15 cellular contexts compared by ENCODE assay signal in the genomic region with DNA sequence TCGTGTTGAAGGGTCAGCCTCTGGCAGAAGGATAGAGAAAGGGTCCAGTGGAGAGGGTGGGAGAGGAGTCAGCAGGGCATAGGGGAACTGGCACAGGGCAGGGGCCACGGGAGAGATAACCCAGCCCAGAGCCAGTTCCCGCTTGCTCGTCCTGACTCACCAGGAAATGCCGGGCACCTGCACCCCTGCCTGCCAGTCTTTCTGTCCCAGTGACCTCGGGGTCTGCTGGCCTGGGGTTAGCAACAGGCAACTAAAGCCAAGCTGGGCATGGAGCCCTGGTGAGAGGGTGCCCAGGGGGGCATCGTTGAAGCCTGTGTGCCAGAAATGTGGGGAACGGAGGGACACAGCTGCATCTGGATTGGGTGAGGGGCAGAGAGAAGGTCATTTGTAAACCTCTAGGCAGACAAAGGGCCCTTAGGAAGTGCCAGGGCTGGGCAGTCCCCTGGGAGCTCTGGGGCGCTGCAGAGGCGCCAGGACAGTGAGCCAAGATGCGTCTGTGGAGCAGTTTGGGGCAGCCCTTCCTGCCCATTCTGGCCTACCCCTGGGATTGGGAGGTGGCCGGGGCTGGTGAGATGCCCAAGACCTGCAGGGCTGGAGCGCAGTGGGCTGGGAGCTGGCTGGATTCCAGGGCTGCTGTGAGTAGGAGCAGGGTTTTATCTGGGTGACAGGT. TPM values are rescaled to one million over a fixed set of nuclear protein-coding genes. Genes with fewer than 3 reads are reported as not detected.
DNase-seq lines count a peak whose midpoint lies in the region; ATAC-seq, FAIRE-seq and TF ChIP-seq lines count a peak whose summit lies in the region.
"Had no signal": no experiment of that assay in that cellular context is flagged by ENCODE, and none has a peak within 500 bp of the region (broad histone marks: within the 10 kb centered on the region; RNA-seq: fewer than 3 reads in every experiment).

No MANE protein-coding gene starts in this region.

- H3K9me3 Mint-ChIP-seq in stimulated activated effector memory CD8-positive, alpha-beta T cell treated with anti-CD3 and anti-CD28 coated beads, Interleukin-12 subunit alpha, Interleukin-12 subunit beta, amount 100 ng/mL, for 72 hours: no peaks in the 10 kb centered on the region
- H3K9me3 Mint-ChIP-seq in activated T-helper 1 cell treated with anti-CD3 and anti-CD28 coated beads, Interleukin-12 subunit alpha, Interleukin-12 subunit beta, Interleukin-2, Interleukin-4 antibody, amounts not matched to agents 30 ng/mL and 10 ng/mL and 1 ng/mL, durations not matched to agents 14 hours and 24 hours and 36 hours: no peaks in the 10 kb centered on the region
- H3K9me3 Mint-ChIP-seq: central memory CD8-positive, alpha-beta T cell had no signal

- no peaks in the 10 kb centered on the region for H3K36me3 Mint-ChIP-seq in stimulated activated effector memory CD8-positive, alpha-beta T cell treated with anti-CD3 and anti-CD28 coated beads, Interleukin-12 subunit alpha, Interleukin-12 subunit beta, amount 100 ng/mL, for 72 hours
- no peaks in the 10 kb centered on the region for H3K36me3 Mint-ChIP-seq in activated T-helper 1 cell treated with anti-CD3 and anti-CD28 coated beads, Interleukin-12 subunit alpha, Interleukin-12 subunit beta, Interleukin-2, Interleukin-4 antibody, amounts not matched to agents 30 ng/mL and 10 ng/mL and 1 ng/mL, durations not matched to agents 14 hours and 24 hours and 36 hours (ENCODE audit: low read depth)

- H3K36me3 ChIP-seq in kidney (ENCODE audit: control insufficient read depth in 1 of 2, insufficient read depth in 2 of 2, low read length in 2 of 2) (peaks cover 6 to 12% of the 10 kb centered on the region in 2 donors), stomach (peaks cover 7 to 58% (median 39%) of the 10 kb centered on the region in 4 donors)

- H3K4me3 ChIP-seq in kidney (ENCODE audit: low read length in 2 of 2) (no peak overlapping the region), stomach (peak overlapping the region in 1 of 4 donors; percentile 6)

- TF ChIP-seq EP300 in stomach (IDR thresholded peaks at IDR 0.05): no peak

- no peak for ATAC-seq in stimulated activated effector memory CD8-positive, alpha-beta T cell treated with anti-CD3 and anti-CD28 coated beads, Interleukin-12 subunit alpha, Interleukin-12 subunit beta, amount 100 ng/mL, for 72 hours
- ATAC-seq: activated CD4-positive, alpha-beta T cell treated with anti-CD3 and anti-CD28 coated beads for 36 hours had no signal

- peak overlapping the region in 1 of 2 donors; percentile 26 for H3K9ac ChIP-seq in kidney (ENCODE audit: low read length in 2 of 2)

- peaks cover 5% of the 10 kb centered on the region for H3K27me3 Mint-ChIP-seq in activated T-helper 1 cell treated with anti-CD3 and anti-CD28 coated beads, Interleukin-12 subunit alpha, Interleukin-12 subunit beta, Interleukin-2, Interleukin-4 antibody, amounts not matched to agents 30 ng/mL and 10 ng/mL and 1 ng/mL, durations not matched to agents 14 hours and 24 hours and 36 hours (ENCODE audit: insufficient read depth)

- POLR2A ChIA-PET in RWPE1 (lab: Yijun Ruan, JAX; ENCODE audit: low non-redundant PET): interaction anchor here (0.6 kb wide), 1 partner anchor 57 kb away, joined by 3 read pairs; no protein-coding TSS in a partner anchor

- H3K9me3 ChIP-seq in kidney (ENCODE audit: control insufficient read depth in 1 of 2, low read length in 2 of 2) (no peaks in the 10 kb centered on the region), stomach (no peaks in the 10 kb centered on the region)

- peaks cover 0 to 10% (median under 1%) of the 10 kb centered on the region in 3 donors for H3K27me3 ChIP-seq in stomach

- intact Hi-C loops in kidney (cut with DNase I) (no loop called here), stomach (cut with DNase I; ENCODE audit: low total_unique reads) (no loop called here)
- intact Hi-C loops in activated T-helper 1 cell treated with anti-CD3 and anti-CD28 coated beads, Interleukin-12 subunit alpha, Interleukin-12 subunit beta, Interleukin-2, Interleukin-4 antibody, amounts not matched to agents 30 ng/mL and 10 ng/mL and 1 ng/mL, durations not matched to agents 14 hours and 24 hours and 36 hours (cut with micrococcal nuclease): no loop called here

- TF ChIP-seq CTCF in RWPE1 (conservative IDR thresholded peaks at IDR 0.05; ENCODE audit: low read depth) (no peak), kidney (IDR thresholded peaks at IDR 0.05; ENCODE audit: borderline replicate concordance, extremely low read depth, insufficient read depth) (no peak), stomach (IDR thresholded peaks at IDR 0.05) (no peak)

- no peak for TF ChIP-seq POLR2A in stomach (IDR thresholded peaks at IDR 0.05)

- no peak overlapping the region for H3K4me3 Mint-ChIP-seq in stimulated activated effector memory CD8-positive, alpha-beta T cell treated with anti-CD3 and anti-CD28 coated beads, Interleukin-12 subunit alpha, Interleukin-12 subunit beta, amount 100 ng/mL, for 72 hours
- H3K4me3 Mint-ChIP-seq in activated T-helper 1 cell treated with anti-CD3 and anti-CD28 coated beads, Interleukin-12 subunit alpha, Interleukin-12 subunit beta, Interleukin-2, Interleukin-4 antibody, amounts not matched to agents 30 ng/mL and 10 ng/mL and 1 ng/mL, durations not matched to agents 14 hours and 24 hours and 36 hours: no peak overlapping the region
- H3K4me3 Mint-ChIP-seq: activated CD4-positive, alpha-beta T cell treated with anti-CD3 and anti-CD28 coated beads for 36 hours; central memory CD8-positive, alpha-beta T cell had no signal

- 56 to 68% (median 62%) methylated on average over 8 to 13 of the region's 13 CpGs for WGBS in stomach, 5 donors

- H3K27ac Mint-ChIP-seq in stimulated activated effector memory CD8-positive, alpha-beta T cell treated with anti-CD3 and anti-CD28 coated beads, Interleukin-12 subunit alpha, Interleukin-12 subunit beta, amount 100 ng/mL, for 72 hours: no peak overlapping the region
- H3K27ac Mint-ChIP-seq in activated T-helper 1 cell treated with anti-CD3 and anti-CD28 coated beads, Interleukin-12 subunit alpha, Interleukin-12 subunit beta, Interleukin-2, Interleukin-4 antibody, amounts not matched to agents 30 ng/mL and 10 ng/mL and 1 ng/mL, durations not matched to agents 14 hours and 24 hours and 36 hours: no peak overlapping the region
- H3K27ac Mint-ChIP-seq: activated CD4-positive, alpha-beta T cell treated with anti-CD3 and anti-CD28 coated beads for 36 hours had no signal

- peak overlapping the region; percentile 97 for H3K27ac ChIP-seq in RWPE1
- H3K27ac ChIP-seq in kidney (ENCODE audit: low read depth in 2 of 2, low read length in 2 of 2): peak overlapping the region in 1 of 2 donors; percentile 47
- H3K27ac ChIP-seq in stomach: peak overlapping the region in 3 of 5 donors; percentile 18 to 41 (median 34)

- no peak for FAIRE-seq in kidney (lab: Jason Lieb, UNC)
- FAIRE-seq: GM12892, islet of Langerhans had no signal

- H3K4me1 ChIP-seq in kidney (ENCODE audit: control insufficient read depth in 1 of 2, insufficient read depth in 1 of 2, low read depth in 1 of 2, low read length in 2 of 2) (peaks cover 15 to 73% of the 10 kb centered on the region in 2 donors), stomach (peaks cover 39 to 86% (median 78%) of the 10 kb centered on the region in 4 donors)

- peak; percentile 64 for DNase-seq in HPDE6-E6E7 (ENCODE audit: extremely low spot score)
- peak; percentile 67 for DNase-seq in RWPE1 (ENCODE audit: low spot score)
- DNase-seq in kidney: peak; percentile 84
- peak; percentile 56 for DNase-seq in stomach
- DNase-seq in stimulated activated effector memory CD8-positive, alpha-beta T cell treated with anti-CD3 and anti-CD28 coated beads, Interleukin-12 subunit alpha, Interleukin-12 subunit beta, amount 100 ng/mL, for 72 hours (ENCODE audit: low spot score in 2 of 2): no peak
- no peak for DNase-seq in activated T-helper 1 cell treated with anti-CD3 and anti-CD28 coated beads, Interleukin-12 subunit alpha, Interleukin-12 subunit beta, Interleukin-2, Interleukin-4 antibody, amounts not matched to agents 30 ng/mL and 10 ng/mL and 1 ng/mL, durations not matched to agents 14 hours and 24 hours and 36 hours (ENCODE audit: low spot score)
- no peak for DNase-seq in SKM-1 treated with dmso at 0.1 percent for 144 hours (lab: John Stamatoyannopoulos, UW; ENCODE audit: unreplicated experiment)
- no peak for DNase-seq in amniotic stem cell (lab: John Stamatoyannopoulos, UW)
- DNase-seq: activated CD4-positive, alpha-beta T cell treated with anti-CD3 and anti-CD28 coated beads for 36 hours; NCI-H1105 treated with DMSO at 0.1 percent for 48 hours; NCI-H526 treated with DMSO at 0.1 percent for 48 hours had no signal

- CTCF ChIA-PET in RWPE1 (lab: Yijun Ruan, JAX): interaction anchor here (0.5 to 7.2 kb wide), 4 partner anchors 24 to 163 kb away, joined by 3 to 57 read pairs (median 9); no protein-coding TSS in a partner anchor

- H3K4me1 Mint-ChIP-seq in stimulated activated effector memory CD8-positive, alpha-beta T cell treated with anti-CD3 and anti-CD28 coated beads, Interleukin-12 subunit alpha, Interleukin-12 subunit beta, amount 100 ng/mL, for 72 hours: peaks cover 6% of the 10 kb centered on the region
- no peaks in the 10 kb centered on the region for H3K4me1 Mint-ChIP-seq in activated T-helper 1 cell treated with anti-CD3 and anti-CD28 coated beads, Interleukin-12 subunit alpha, Interleukin-12 subunit beta, Interleukin-2, Interleukin-4 antibody, amounts not matched to agents 30 ng/mL and 10 ng/mL and 1 ng/mL, durations not matched to agents 14 hours and 24 hours and 36 hours (ENCODE audit: low read depth)
- H3K4me1 Mint-ChIP-seq: activated CD4-positive, alpha-beta T cell treated with anti-CD3 and anti-CD28 coated beads for 36 hours had no signal

RNA-seq across cellular contexts. Expression of gene TNFAIP2, which starts 5.5 kb away (rescaled TPM):
- total RNA-seq in kidney (301 TPM), stomach (100 to 1,000 TPM in 2 of 5 donors, 10 to 100 TPM in 3; 30.7 to 279 (median 48.7) TPM)
- polyA plus RNA-seq in kidney (ENCODE audit: insufficient read depth, low read depth, low replicate concordance) (42.9 TPM), stomach (100 to 1,000 TPM in 1 of 3 donors, 10 to 100 TPM in 2; 63.8 to 211 (median 82.2) TPM)
- total RNA-seq in activated T-helper 1 cell treated with anti-CD3 and anti-CD28 coated beads, Interleukin-12 subunit alpha, Interleukin-12 subunit beta, Interleukin-2, Interleukin-4 antibody, amounts not matched to agents 30 ng/mL and 10 ng/mL and 1 ng/mL, durations not matched to agents 14 hours and 24 hours and 36 hours: 2.3 and 2.4 TPM in 2 replicates

RNA-seq across cellular contexts. Expression of gene EXOC3L4, which starts 34.2 kb away (rescaled TPM):
- total RNA-seq in kidney (11.6 TPM), stomach (10 to 100 TPM in 3 of 5 donors, 1 to 10 TPM in 2; 1.3 to 82.8 (median 38.5) TPM)
- polyA plus RNA-seq in kidney (ENCODE audit: insufficient read depth, low read depth, low replicate concordance) (15.6 TPM), stomach (10 to 100 TPM in 2 of 3 donors, 1 to 10 TPM in 1; 9.9 to 21.6 (median 10.8) TPM)
- total RNA-seq in activated T-helper 1 cell treated with anti-CD3 and anti-CD28 coated beads, Interleukin-12 subunit alpha, Interleukin-12 subunit beta, Interleukin-2, Interleukin-4 antibody, amounts not matched to agents 30 ng/mL and 10 ng/mL and 1 ng/mL, durations not matched to agents 14 hours and 24 hours and 36 hours: not detected in 2 replicates
- total RNA-seq: activated CD4-positive, alpha-beta T cell treated with anti-CD3 and anti-CD28 coated beads for 36 hours had no signal
- polyA plus RNA-seq: neural cell had no signal

RNA-seq across cellular contexts. Expression of gene LBHD2, which starts 44.8 kb away (rescaled TPM):
- total RNA-seq in kidney: not detected
- 0.82 TPM for polyA plus RNA-seq in kidney (ENCODE audit: insufficient read depth, low read depth, low replicate concordance)
- total RNA-seq in stomach: not detected
- not detected for polyA plus RNA-seq in stomach
- total RNA-seq in activated T-helper 1 cell treated with anti-CD3 and anti-CD28 coated beads, Interleukin-12 subunit alpha, Interleukin-12 subunit beta, Interleukin-2, Interleukin-4 antibody, amounts not matched to agents 30 ng/mL and 10 ng/mL and 1 ng/mL, durations not matched to agents 14 hours and 24 hours and 36 hours: not detected in 2 replicates
- total RNA-seq: activated CD4-positive, alpha-beta T cell treated with anti-CD3 and anti-CD28 coated beads for 36 hours had no signal
- polyA plus RNA-seq: neural cell had no signal

Comparison
In these comparisons a context has a peak if more than half of its experiments do, and no peak if none do; other contexts are left out.
1. DNase-seq: peak in HPDE6-E6E7 (single experiment), RWPE1 (single experiment), kidney (single experiment) and stomach (single experiment); none in stimulated activated effector memory CD8-positive, alpha-beta T cell treated with anti-CD3 and anti-CD28 coated beads, Interleukin-12 subunit alpha, Interleukin-12 subunit beta, amount 100 ng/mL, for 72 hours (0 of 2), activated T-helper 1 cell treated with anti-CD3 and anti-CD28 coated beads, Interleukin-12 subunit alpha, Interleukin-12 subunit beta, Interleukin-2, Interleukin-4 antibody, amounts not matched to agents 30 ng/mL and 10 ng/mL and 1 ng/mL, durations not matched to agents 14 hours and 24 hours and 36 hours (single experiment), SKM-1 treated with dmso at 0.1 percent for 144 hours (single experiment) and amniotic stem cell (single experiment).